Comparison of ENCODE assay signal across 4 cellular contexts in the genomic region with DNA sequence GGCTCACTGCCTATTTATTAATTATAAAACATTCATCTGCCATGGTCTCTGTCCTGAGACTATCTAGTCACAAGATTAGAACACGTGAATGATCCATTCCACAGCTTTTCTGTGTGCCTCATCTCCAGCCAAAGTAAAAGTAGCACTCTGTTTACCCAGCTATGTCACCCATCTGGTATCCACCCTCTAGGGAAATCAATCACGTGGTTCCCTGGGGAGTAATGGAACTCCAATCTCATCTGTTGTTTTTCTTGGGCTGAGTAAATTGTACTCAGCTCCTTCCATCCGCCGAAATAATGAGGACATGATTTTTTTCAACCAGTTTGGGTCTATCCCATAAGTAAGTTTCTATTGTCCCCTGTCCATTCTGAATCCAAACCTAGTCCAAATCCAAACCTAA. TPM values are rescaled to one million over a fixed set of nuclear protein-coding genes. Genes with fewer than 3 reads are reported as not detected.
"Had no signal": no experiment of that assay in that cellular context is flagged by ENCODE, and none has a peak within 500 bp of the region (broad histone marks: within the 10 kb centered on the region; RNA-seq: fewer than 3 reads in every experiment).

No MANE protein-coding gene starts in this region.

RNA-seq across cellular contexts. Expression of gene TCP11X2, which starts 13.0 kb away (rescaled TPM):
- total RNA-seq: GM23248, H9, HT-29 had no signal
- polyA plus RNA-seq: GM23248, IgD-negative memory B cell had no signal

RNA-seq across cellular contexts. Expression of gene NXF2B, which starts 18.8 kb away (rescaled TPM):
- total RNA-seq: GM23248, H9, HT-29 had no signal
- polyA plus RNA-seq: GM23248, IgD-negative memory B cell had no signal

RNA-seq across cellular contexts. Expression of gene TMSB15A, which starts 57.9 kb away (rescaled TPM):
- total RNA-seq: HT-29 had no signal
- polyA plus RNA-seq: IgD-negative memory B cell had no signal
